Comparison of ENCODE assay signal across 9 cellular contexts in genomic region chr5:179870403-179870903, GRCh38. TPM values are rescaled to one million over a fixed set of nuclear protein-coding genes. Genes with fewer than 3 reads are reported as not detected.
DNase-seq lines count a peak whose midpoint lies in the region; ATAC-seq and TF ChIP-seq lines count a peak whose summit lies in the region.
"Had no signal": no experiment of that assay in that cellular context is flagged by ENCODE, and none has a peak within 500 bp of the region (broad histone marks: within the 10 kb centered on the region; RNA-seq: fewer than 3 reads in every experiment).

No MANE protein-coding gene starts in this region.

- H3K4me1 Mint-ChIP-seq in endothelial cell (ENCODE audit: unreplicated experiment) (peaks cover 5% of the 10 kb centered on the region), nephron (peaks cover 10% of the 10 kb centered on the region), T-helper 17 cell (no peaks in the 10 kb centered on the region)

- H3K27ac Mint-ChIP-seq in endothelial cell (ENCODE audit: unreplicated experiment): no peak overlapping the region
- H3K27ac Mint-ChIP-seq in nephron: peak overlapping the region; percentile 81 to 92 (median 83)
- no peak overlapping the region for H3K27ac Mint-ChIP-seq in T-helper 17 cell
- H3K27ac Mint-ChIP-seq: activated naive CD4-positive, alpha-beta T cell treated with anti-CD3 and anti-CD28 coated beads, Interleukin-2, amount 50 U/mL, for 24 hours had no signal

- H3K27me3 Mint-ChIP-seq in endothelial cell (ENCODE audit: unreplicated experiment) (peaks cover 15% of the 10 kb centered on the region), nephron (ENCODE audit: low read depth) (no peaks in the 10 kb centered on the region), T-helper 17 cell (no peaks in the 10 kb centered on the region)
- H3K27me3 Mint-ChIP-seq: activated naive CD4-positive, alpha-beta T cell treated with anti-CD3 and anti-CD28 coated beads, Interleukin-2, amount 50 U/mL, for 24 hours had no signal

- ATAC-seq in GM21528 (IDR thresholded peaks at IDR 0.05; ENCODE audit: low FRiP score, unreplicated experiment) (no peak), T-helper 17 cell (no peak)

- TF ChIP-seq CTCF in endothelial cell (IDR thresholded peaks at IDR 0.05; ENCODE audit: unreplicated experiment) (peak; percentile 23), nephron (IDR thresholded peaks at IDR 0.05; ENCODE audit: unreplicated experiment in 3 of 3) (peak; percentile 30 to 56 (median 37))

- H3K9me3 Mint-ChIP-seq in endothelial cell (ENCODE audit: unreplicated experiment): no peaks in the 10 kb centered on the region
- no peaks in the 10 kb centered on the region for H3K9me3 Mint-ChIP-seq in nephron
- H3K9me3 Mint-ChIP-seq: activated naive CD4-positive, alpha-beta T cell treated with anti-CD3 and anti-CD28 coated beads, Interleukin-2, amount 50 U/mL, for 24 hours had no signal

- DNase-seq in EH (ENCODE audit: low read depth): peak; percentile 44
- peak; percentile 65 for DNase-seq in NCI-H1694 (lab: John Stamatoyannopoulos, UW)
- DNase-seq in endothelial cell (ENCODE audit: low spot score): peak; percentile 38
- DNase-seq in SW 1271 (lab: John Stamatoyannopoulos, UW): no peak
- DNase-seq in T-helper 17 cell: no peak
- no peak for DNase-seq in germinal center (ENCODE audit: low spot score)

- no peaks in the 10 kb centered on the region for H3K9me3 ChIP-seq in T-helper 17 cell (ENCODE audit: control insufficient read depth, low read length, poor library complexity, severe bottlenecking)

- H3K4me3 Mint-ChIP-seq in endothelial cell (ENCODE audit: unreplicated experiment) (peak overlapping the region; percentile 65), nephron (no peak overlapping the region), T-helper 17 cell (no peak overlapping the region)
- H3K4me3 Mint-ChIP-seq: activated naive CD4-positive, alpha-beta T cell treated with anti-CD3 and anti-CD28 coated beads, Interleukin-2, amount 50 U/mL, for 24 hours had no signal

- H3K36me3 Mint-ChIP-seq in endothelial cell (ENCODE audit: low read depth, unreplicated experiment): peaks cover 27% of the 10 kb centered on the region
- peaks cover 26% of the 10 kb centered on the region for H3K36me3 Mint-ChIP-seq in nephron (ENCODE audit: low read depth)
- H3K36me3 Mint-ChIP-seq in T-helper 17 cell (ENCODE audit: low read depth): no peaks in the 10 kb centered on the region

RNA-seq across cellular contexts. Expression of gene MRNIP, which starts 11.8 kb away (rescaled TPM):
- total RNA-seq in endothelial cell (ENCODE audit: unreplicated experiment) (38.5 TPM), T-helper 17 cell (10 to 100 TPM; 32.5 to 36.8 TPM)

RNA-seq across cellular contexts. Expression of gene TBC1D9B, which starts 37.2 kb away (rescaled TPM):
- total RNA-seq in endothelial cell (ENCODE audit: unreplicated experiment) (138 TPM), T-helper 17 cell (10 to 100 TPM; 61.6 to 74.1 TPM)

RNA-seq across cellular contexts. Expression of gene SQSTM1, which starts 49.7 kb away (rescaled TPM):
- 82.2 TPM for total RNA-seq in endothelial cell (ENCODE audit: unreplicated experiment)
- total RNA-seq in T-helper 17 cell: 100 to 1,000 TPM; 446 to 548 TPM

Comparison
In these comparisons a context has a peak if more than half of its experiments do, and no peak if none do; other contexts are left out.
1. DNase-seq: peak in EH (single experiment), NCI-H1694 (single experiment) and endothelial cell (single experiment); none in SW 1271 (0 of 2), T-helper 17 cell (0 of 3) and germinal center (single experiment).
2. H3K27ac Mint-ChIP-seq: peak in nephron (3 of 3); none in endothelial cell (single experiment) and T-helper 17 cell (single experiment).